ENCODE assay signal across 19 cellular contexts in genomic region chr6:140064371-140064770, GRCh38.
A peak's percentile ranks its signal among the peaks of the same experiment; 100 is the strongest.
DNase-seq lines count a peak whose midpoint lies in the region; ATAC-seq and TF ChIP-seq lines count a peak whose summit lies in the region.
"Had no signal": no experiment of that assay in that cellular context is flagged by ENCODE, and none has a peak within 500 bp of the region (broad histone marks: within the 10 kb centered on the region; RNA-seq: fewer than 3 reads in every experiment).

No MANE protein-coding gene starts in this region.

- BruUV-seq in MCF 10A (replicated peaks; lab: Mats Ljungman, UMichigan), result no TSS peak

- no peaks in the 10 kb centered on the region for H4K20me1 ChIP-seq in hepatocyte (ENCODE audit: insufficient read depth, poor library complexity, severe bottlenecking)

- DNase-seq in breast epithelium (ENCODE audit: low spot score in 2 of 2) (no peak), MCF 10A (ENCODE audit: unreplicated experiment) (no peak), hepatocyte (ENCODE audit: low spot score) (peak; percentile 32), osteocyte (ENCODE audit: extremely low spot score, unreplicated experiment) (no peak), occipital lobe (lab: John Stamatoyannopoulos, UW) (no peak), DMS79 (lab: John Stamatoyannopoulos, UW) (no peak), foreskin fibroblast (no peak)
- DNase-seq: DMS79 treated with DMSO at 0.1 percent for 48 hours, HCEC 1CT, MV-4-11, NCI-H1417 treated with DMSO at 0.1 percent for 48 hours, NCI-H1930, NCI-H226, NCI-H524, NCI-H82, SHP77 had no signal

- H3K9me3 Mint-ChIP-seq in MCF 10A (ENCODE audit: unreplicated experiment) (no peaks in the 10 kb centered on the region), osteocyte (ENCODE audit: unreplicated experiment) (peaks cover 7% of the 10 kb centered on the region)

- H3K4me3 ChIP-seq in breast epithelium, result no peak overlapping the region
- H3K4me3 ChIP-seq in hepatocyte, result no peak overlapping the region
- no peak overlapping the region for H3K4me3 ChIP-seq in foreskin fibroblast (ENCODE audit: low read depth in 1 of 2, low read length in 2 of 2)

- H2AFZ ChIP-seq in hepatocyte, result no peak overlapping the region

- H3K27me3 ChIP-seq in breast epithelium, result no peaks in the 10 kb centered on the region
- no peaks in the 10 kb centered on the region for H3K27me3 ChIP-seq in hepatocyte

- intact Hi-C loops in breast epithelium (cut with DNase I; ENCODE audit: low total_unique reads) (no loop called here), MCF 10A (cut with micrococcal nuclease) (loop anchor here (5.0 kb wide), 3 partner anchors 182 to 1498 kb away; no protein-coding TSS in a partner anchor)

- H3K79me2 ChIP-seq in hepatocyte, result no peaks in the 10 kb centered on the region

- H3K9me3 ChIP-seq in breast epithelium, result no peaks in the 10 kb centered on the region
- H3K9me3 ChIP-seq in hepatocyte (ENCODE audit: low read depth), result no peaks in the 10 kb centered on the region

- H3K4me2 ChIP-seq in hepatocyte, result no peak overlapping the region

- ATAC-seq in GM18868 (IDR thresholded peaks at IDR 0.05; ENCODE audit: unreplicated experiment), result no peak

- H3K4me1 Mint-ChIP-seq in MCF 10A (ENCODE audit: insufficient read depth, unreplicated experiment) (peaks cover 35% of the 10 kb centered on the region), osteocyte (ENCODE audit: unreplicated experiment) (peaks cover 75% of the 10 kb centered on the region)

- H3K36me3 ChIP-seq in breast epithelium, result no peaks in the 10 kb centered on the region
- H3K36me3 ChIP-seq in hepatocyte (replicated peaks; ENCODE audit: insufficient read depth, low read depth), result no peaks in the 10 kb centered on the region

- no peaks in the 10 kb centered on the region for H3K36me3 Mint-ChIP-seq in MCF 10A (ENCODE audit: insufficient read depth, unreplicated experiment)
- peaks cover 7% of the 10 kb centered on the region for H3K36me3 Mint-ChIP-seq in osteocyte (ENCODE audit: unreplicated experiment)
- H3K36me3 Mint-ChIP-seq: CD14-positive monocyte had no signal

- no peak for TF ChIP-seq POLR2A in breast epithelium (IDR thresholded peaks at IDR 0.05)

- no peaks in the 10 kb centered on the region for H3K27me3 Mint-ChIP-seq in MCF 10A (ENCODE audit: insufficient read depth, unreplicated experiment)
- H3K27me3 Mint-ChIP-seq in osteocyte (ENCODE audit: unreplicated experiment), result no peaks in the 10 kb centered on the region

- H3K27ac ChIP-seq in breast epithelium (peak overlapping the region; percentile 62 to 64), hepatocyte (peak overlapping the region; percentile 7)
- H3K27ac ChIP-seq: 22Rv1 had no signal

- H3K4me3 Mint-ChIP-seq in MCF 10A (ENCODE audit: unreplicated experiment) (no peak overlapping the region), osteocyte (ENCODE audit: unreplicated experiment) (no peak overlapping the region)
- H3K4me3 Mint-ChIP-seq: CD14-positive monocyte had no signal

- no peaks in the 10 kb centered on the region for H3K9me2 ChIP-seq in hepatocyte (replicated peaks; ENCODE audit: insufficient read depth)

- no peak overlapping the region for H3K27ac Mint-ChIP-seq in MCF 10A (ENCODE audit: low read depth, unreplicated experiment)
- H3K27ac Mint-ChIP-seq in osteocyte (ENCODE audit: unreplicated experiment), result peak overlapping the region; percentile 66
- H3K27ac Mint-ChIP-seq: CD14-positive monocyte had no signal

- 89% methylated on average over 7 of the region's 7 CpGs for WGBS in hepatocyte (ENCODE audit: low lambda C conversion rate, missing lambda C conversion rate)

- H3K4me1 ChIP-seq in breast epithelium, result peaks cover 0 to 10% of the 10 kb centered on the region in 2 donors
- peaks cover 8% of the 10 kb centered on the region for H3K4me1 ChIP-seq in hepatocyte (ENCODE audit: insufficient read depth)

- POLR2A ChIA-PET in MCF 10A (lab: Yijun Ruan, JAX), result interaction anchor here (0.6 to 2.2 kb wide), 3 partner anchors 7 to 689 kb away, joined by 3 to 11 read pairs (median 3); partner anchors contain the start of gene CITED2

- TF ChIP-seq CTCF in breast epithelium (IDR thresholded peaks at IDR 0.05), result no peak
- TF ChIP-seq CTCF in MCF 10A (IDR thresholded peaks at IDR 0.05; ENCODE audit: unreplicated experiment), result no peak
- peak; percentile 24 for TF ChIP-seq CTCF in hepatocyte (IDR thresholded peaks at IDR 0.05; ENCODE audit: poor library complexity)
- TF ChIP-seq CTCF in osteocyte (IDR thresholded peaks at IDR 0.05), result no peak
- TF ChIP-seq CTCF in foreskin fibroblast (IDR thresholded peaks at IDR 0.05; ENCODE audit: low read depth, low read length), result no peak

- CTCF ChIA-PET in MCF 10A (lab: Yijun Ruan, JAX), result interaction anchor here (0.6 kb wide), 1 partner anchor 507 kb away, joined by 3 read pairs; no protein-coding TSS in a partner anchor
